In the genomic region with DNA sequence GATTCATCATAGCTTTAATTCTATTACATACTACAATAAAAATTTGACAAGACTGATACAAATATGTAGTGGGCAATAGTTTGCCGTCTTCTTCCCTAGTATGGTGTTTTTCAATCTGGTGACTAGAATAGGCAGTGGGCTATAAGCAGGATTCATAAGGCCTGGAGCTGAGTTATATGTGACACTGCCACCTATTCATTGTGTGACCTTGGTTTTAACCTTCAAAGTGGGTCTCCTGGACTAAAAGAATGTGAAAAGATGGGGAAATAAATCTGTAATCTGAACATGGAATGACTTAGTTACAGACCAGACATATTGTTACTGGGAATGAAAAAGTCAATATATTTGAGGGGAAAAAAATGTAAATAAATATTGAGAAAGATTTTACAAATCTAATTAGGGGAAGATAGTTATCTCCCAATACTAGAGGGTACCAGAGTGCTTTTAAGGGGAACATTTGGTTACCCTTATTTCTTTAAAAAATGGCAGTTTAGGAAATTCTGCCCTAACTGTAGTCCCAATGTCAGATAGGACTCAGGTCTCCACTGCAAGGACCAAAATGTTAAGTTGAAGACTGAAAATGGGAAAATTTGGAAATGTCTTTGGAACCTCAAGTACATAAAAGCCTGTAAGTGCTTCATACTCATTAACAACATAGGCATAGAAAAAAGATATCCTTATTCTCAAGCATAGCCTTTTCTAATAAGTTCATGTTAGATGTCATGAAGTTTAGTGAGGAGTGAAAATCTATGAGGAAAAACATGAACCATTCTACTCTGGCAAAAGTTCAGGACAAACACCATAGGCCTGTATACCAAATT, we compare ENCODE assay signal across 1 cellular context.
TF ChIP-seq lines count a peak whose summit lies in the region.

No MANE protein-coding gene starts in this region.

TF ChIP-seq in HCT116, 20 proteins besides CTCF, POLR2A, EP300 and RAD21:
- TF ChIP-seq EGR1 (IDR thresholded peaks at IDR 0.05; ENCODE audit: low read depth), result 0 out of 2 replicates have a peak, but pooled peaks have one; percentile 17
- 0 out of 2 replicates have a peak, but pooled peaks have one; percentile 41 for TF ChIP-seq POLR2AphosphoS5 (IDR thresholded peaks at IDR 0.05; ENCODE audit: low read depth, low read length)
- no peak for TF ChIP-seq ELF1 (IDR thresholded peaks at IDR 0.05; ENCODE audit: borderline replicate concordance, low read depth)
